In genomic region chr5:59041355-59041754, GRCh38 we compare ENCODE assay signal across 17 cellular contexts.
A peak's percentile ranks its signal among the peaks of the same experiment; 100 is the strongest.
DNase-seq lines count a peak whose midpoint lies in the region; ATAC-seq lines count a peak whose summit lies in the region.
"Had no signal": no experiment of that assay in that cellular context is flagged by ENCODE, and none has a peak within 500 bp of the region (broad histone marks: within the 10 kb centered on the region; RNA-seq: fewer than 3 reads in every experiment).

No MANE protein-coding gene starts in this region.

- ATAC-seq in stimulated activated naive CD8-positive, alpha-beta T cell treated with anti-CD3 and anti-CD28 coated beads, Interleukin-15, Interleukin-2, amounts not matched to agents 100 U/mL and 50 U/mL, for 24 hours: no peak
- no peak for ATAC-seq in natural killer cell treated with Interleukin-12 subunit alpha and Interleukin-12 subunit beta and Interleukin-15 and Interleukin-18, amount 100 ng/mL, for 72 hours
- no peak for ATAC-seq in HG03571 (IDR thresholded peaks at IDR 0.05; ENCODE audit: unreplicated experiment)
- ATAC-seq: left ventricle myocardium superior had no signal

- H3K4me3 Mint-ChIP-seq in stimulated activated naive CD8-positive, alpha-beta T cell treated with anti-CD3 and anti-CD28 coated beads, Interleukin-15, Interleukin-2, amounts not matched to agents 100 ng/mL and 50 ng/mL, for 24 hours: peak overlapping the region; percentile 94
- H3K4me3 Mint-ChIP-seq in activated CD4-positive, alpha-beta memory T cell treated with anti-CD3 and anti-CD28 coated beads, Interleukin-2, amount 10 ng/mL, durations not matched to agents 7 days and 5 days: peak overlapping the region; percentile 84
- H3K4me3 Mint-ChIP-seq in natural killer cell treated with Interleukin-12 subunit alpha and Interleukin-12 subunit beta and Interleukin-15 and Interleukin-18, amount 100 ng/mL, for 72 hours: peak overlapping the region; percentile 98

- H3K36me3 Mint-ChIP-seq in stimulated activated naive CD8-positive, alpha-beta T cell treated with anti-CD3 and anti-CD28 coated beads, Interleukin-15, Interleukin-2, amounts not matched to agents 100 ng/mL and 50 ng/mL, for 24 hours (ENCODE audit: low read depth): peaks cover 18% of the 10 kb centered on the region
- H3K36me3 Mint-ChIP-seq in activated CD4-positive, alpha-beta memory T cell treated with anti-CD3 and anti-CD28 coated beads, Interleukin-2, amount 10 ng/mL, durations not matched to agents 7 days and 5 days (ENCODE audit: low read depth): peaks cover 39% of the 10 kb centered on the region
- H3K36me3 Mint-ChIP-seq in natural killer cell treated with Interleukin-12 subunit alpha and Interleukin-12 subunit beta and Interleukin-15 and Interleukin-18, amount 100 ng/mL, for 72 hours: peaks cover 11% of the 10 kb centered on the region

- POLR2A ChIA-PET in activated CD4-positive, alpha-beta memory T cell treated with anti-CD3 and anti-CD28 coated beads, Interleukin-2, amount 10 ng/mL, durations not matched to agents 7 days and 5 days (lab: Charles Lee): interaction anchor here (1.0 to 3.0 kb wide), 6 partner anchors 21 to 91 kb away, joined by 3 to 38 read pairs (median 4); no protein-coding TSS in a partner anchor

- H3K27me3 Mint-ChIP-seq in stimulated activated naive CD8-positive, alpha-beta T cell treated with anti-CD3 and anti-CD28 coated beads, Interleukin-15, Interleukin-2, amounts not matched to agents 100 ng/mL and 50 ng/mL, for 24 hours: no peaks in the 10 kb centered on the region
- H3K27me3 Mint-ChIP-seq in activated CD4-positive, alpha-beta memory T cell treated with anti-CD3 and anti-CD28 coated beads, Interleukin-2, amount 10 ng/mL, durations not matched to agents 7 days and 5 days: no peaks in the 10 kb centered on the region
- H3K27me3 Mint-ChIP-seq in natural killer cell treated with Interleukin-12 subunit alpha and Interleukin-12 subunit beta and Interleukin-15 and Interleukin-18, amount 100 ng/mL, for 72 hours: no peaks in the 10 kb centered on the region

- no peaks in the 10 kb centered on the region for H3K9me3 Mint-ChIP-seq in stimulated activated naive CD8-positive, alpha-beta T cell treated with anti-CD3 and anti-CD28 coated beads, Interleukin-15, Interleukin-2, amounts not matched to agents 100 ng/mL and 50 ng/mL, for 24 hours
- no peaks in the 10 kb centered on the region for H3K9me3 Mint-ChIP-seq in activated CD4-positive, alpha-beta memory T cell treated with anti-CD3 and anti-CD28 coated beads, Interleukin-2, amount 10 ng/mL, durations not matched to agents 7 days and 5 days
- H3K9me3 Mint-ChIP-seq in natural killer cell treated with Interleukin-12 subunit alpha and Interleukin-12 subunit beta and Interleukin-15 and Interleukin-18, amount 100 ng/mL, for 72 hours: no peaks in the 10 kb centered on the region

- peak overlapping the region; percentile 65 for H3K27ac Mint-ChIP-seq in stimulated activated naive CD8-positive, alpha-beta T cell treated with anti-CD3 and anti-CD28 coated beads, Interleukin-15, Interleukin-2, amounts not matched to agents 100 ng/mL and 50 ng/mL, for 24 hours
- peak overlapping the region; percentile 21 for H3K27ac Mint-ChIP-seq in activated CD4-positive, alpha-beta memory T cell treated with anti-CD3 and anti-CD28 coated beads, Interleukin-2, amount 10 ng/mL, durations not matched to agents 7 days and 5 days
- peak overlapping the region; percentile 81 to 95 for H3K27ac Mint-ChIP-seq in natural killer cell treated with Interleukin-12 subunit alpha and Interleukin-12 subunit beta and Interleukin-15 and Interleukin-18, amount 100 ng/mL, for 72 hours

- CTCF ChIA-PET in activated CD4-positive, alpha-beta memory T cell treated with anti-CD3 and anti-CD28 coated beads, Interleukin-2, amount 10 ng/mL, durations not matched to agents 7 days and 5 days (lab: Charles Lee): interaction anchor here (0.7 to 3.1 kb wide), 8 partner anchors 9 to 156 kb away, joined by 3 to 17 read pairs (median 4); no protein-coding TSS in a partner anchor

- DNase-seq in stimulated activated naive CD8-positive, alpha-beta T cell treated with anti-CD3 and anti-CD28 coated beads, Interleukin-15, Interleukin-2, amounts not matched to agents 100 U/mL and 50 U/mL, for 24 hours: no peak
- DNase-seq in activated CD4-positive, alpha-beta memory T cell treated with anti-CD3 and anti-CD28 coated beads, Interleukin-2, amount 10 ng/mL, durations not matched to agents 7 days and 5 days: no peak
- DNase-seq in natural killer cell treated with Interleukin-12 subunit alpha and Interleukin-12 subunit beta and Interleukin-15 and Interleukin-18, amount 100 ng/mL, for 72 hours (ENCODE audit: low spot score): no peak
- DNase-seq in activated gamma-delta T cell (lab: John Stamatoyannopoulos, UW): no peak
- DNase-seq in foreskin melanocyte: no peak
- DNase-seq in ureter (ENCODE audit: low spot score): no peak
- DNase-seq: activated naive CD4-positive, alpha-beta T cell treated with Interleukin-2 at 50 U/mL for 16 hours; effector memory CD4-positive, alpha-beta T cell; H7; left ventricle myocardium superior; NCI-H1048; retina; stimulated activated CD4-positive, alpha-beta T cell treated with anti-CD3 and anti-CD28 coated beads, Interleukin-1b, Interleukin-23, amount 100 ng/mL, for 48 hours; T-helper 9 cell; thyroid gland had no signal

- peaks cover 51% of the 10 kb centered on the region for H3K4me1 Mint-ChIP-seq in stimulated activated naive CD8-positive, alpha-beta T cell treated with anti-CD3 and anti-CD28 coated beads, Interleukin-15, Interleukin-2, amounts not matched to agents 100 ng/mL and 50 ng/mL, for 24 hours (ENCODE audit: low read depth)
- H3K4me1 Mint-ChIP-seq in activated CD4-positive, alpha-beta memory T cell treated with anti-CD3 and anti-CD28 coated beads, Interleukin-2, amount 10 ng/mL, durations not matched to agents 7 days and 5 days: peaks cover 32% of the 10 kb centered on the region
- peaks cover 31 to 44% of the 10 kb centered on the region in 2 donors for H3K4me1 Mint-ChIP-seq in natural killer cell treated with Interleukin-12 subunit alpha and Interleukin-12 subunit beta and Interleukin-15 and Interleukin-18, amount 100 ng/mL, for 72 hours (ENCODE audit: low read depth in 2 of 2)

Comparison
In these comparisons a context has a peak if more than half of its experiments do, and no peak if none do; other contexts are left out.
1. H3K27ac Mint-ChIP-seq: peak in every context shown above with its lines; median percentile 88 in natural killer cell treated with Interleukin-12 subunit alpha and Interleukin-12 subunit beta and Interleukin-15 and Interleukin-18, amount 100 ng/mL, for 72 hours; 65 in stimulated activated naive CD8-positive, alpha-beta T cell treated with anti-CD3 and anti-CD28 coated beads, Interleukin-15, Interleukin-2, amounts not matched to agents 100 ng/mL and 50 ng/mL, for 24 hours; 21 in activated CD4-positive, alpha-beta memory T cell treated with anti-CD3 and anti-CD28 coated beads, Interleukin-2, amount 10 ng/mL, durations not matched to agents 7 days and 5 days.